17 cellular contexts compared by ENCODE assay signal in genomic region chr1:204435886-204436271, GRCh38. TPM values are rescaled to one million over a fixed set of nuclear protein-coding genes. Genes with fewer than 3 reads are reported as not detected.
DNase-seq lines count a peak whose midpoint lies in the region; ATAC-seq, FAIRE-seq and TF ChIP-seq lines count a peak whose summit lies in the region.
"Had no signal": no experiment of that assay in that cellular context is flagged by ENCODE, and none has a peak within 500 bp of the region (broad histone marks: within the 10 kb centered on the region; RNA-seq: fewer than 3 reads in every experiment).

No MANE protein-coding gene starts in this region.

- no peak for TF ChIP-seq RAD21 in A549 (conservative IDR thresholded peaks at IDR 0.05 in 1 of 2, IDR thresholded peaks at IDR 0.05 in 1 of 2)

- 96% methylated on average over 3 of the region's 3 CpGs for WGBS in A549 (ENCODE audit: missing lambda C conversion rate)
- 47 to 63% methylated on average over 3 of the region's 3 CpGs for WGBS in esophagus, 2 donors
- 95 to 97% methylated on average over 3 of the region's 3 CpGs for WGBS in sigmoid colon, 2 donors

- TF ChIP-seq POLR2A in A549 (IDR thresholded peaks at IDR 0.05; ENCODE audit: low read length) (no peak), sigmoid colon (IDR thresholded peaks at IDR 0.05) (no peak)

- H3K27me3 Mint-ChIP-seq in Calu3 (ENCODE audit: unreplicated experiment) = no peaks in the 10 kb centered on the region
- H3K27me3 Mint-ChIP-seq: naive B cell had no signal

- ATAC-seq in A549 (no peak), GM19397 (IDR thresholded peaks at IDR 0.05; ENCODE audit: unreplicated experiment) (no peak)
- ATAC-seq: foreskin keratinocyte, WTC11 had no signal

- H3K4me1 Mint-ChIP-seq in Calu3 (ENCODE audit: low read depth, unreplicated experiment) = peaks cover 36% of the 10 kb centered on the region
- H3K4me1 Mint-ChIP-seq: WTC11 had no signal

- H3K36me3 ChIP-seq in esophagus (ENCODE audit: control insufficient read depth in 2 of 2, insufficient read depth in 2 of 2, low read length in 1 of 2) (peaks cover 17 to 27% of the 10 kb centered on the region in 2 donors), sigmoid colon (peaks cover 8 to 26% (median 14%) of the 10 kb centered on the region in 4 donors)

- DNase-seq in A549 (ENCODE audit: low read depth in 1 of 2, low spot score in 1 of 2) = no peak
- peak; percentile 36 for DNase-seq in GM03348 (ENCODE audit: low spot score)
- DNase-seq in sigmoid colon = no peak
- no peak for DNase-seq in HT-29 (ENCODE audit: low spot score)
- no peak for DNase-seq in activated CD4-positive, CD25-positive, alpha-beta regulatory T cell (lab: John Stamatoyannopoulos, UW)
- DNase-seq in Calu3 = no peak
- DNase-seq: foreskin keratinocyte, GDM1, lower lobe of right lung, naive B cell, NCI-H187 treated with DMSO at 0.1 percent for 48 hours, SIG-M5, stomach had no signal

- H3K4me3 Mint-ChIP-seq in Calu3 (ENCODE audit: low read depth, unreplicated experiment) = no peak overlapping the region
- H3K4me3 Mint-ChIP-seq: naive B cell; T-helper 1 cell treated with Interleukin-12 subunit alpha and Interleukin-12 subunit beta and Interleukin-4 antibody, amounts not matched to agents 30 μg/mL and 1 μg/mL, for 36 hours; WTC11 had no signal

- H3K27ac ChIP-seq in A549 = peak overlapping the region; percentile 4 to 18; a peak in 2 of 6 replicates
- H3K27ac ChIP-seq in esophagus (ENCODE audit: low read depth in 2 of 2, low read length in 1 of 2) = peak overlapping the region; percentile 57 to 71
- H3K27ac ChIP-seq in sigmoid colon = peak overlapping the region; percentile 27 to 91 (median 88)
- H3K27ac ChIP-seq: foreskin keratinocyte, lower lobe of right lung had no signal

- intact Hi-C loops in sigmoid colon (cut with DNase I) = no loop called here
- intact Hi-C loops in Calu3 (cut with micrococcal nuclease; ENCODE audit: unreplicated experiment) = no loop called here

- H3K4me3 ChIP-seq in A549 (no peak overlapping the region), esophagus (ENCODE audit: low read depth in 1 of 2, low read length in 2 of 2) (no peak overlapping the region), sigmoid colon (no peak overlapping the region)
- H3K4me3 ChIP-seq: lower lobe of right lung, stomach had no signal

- H3K9me3 Mint-ChIP-seq in Calu3 (ENCODE audit: low read depth, unreplicated experiment) = no peaks in the 10 kb centered on the region
- H3K9me3 Mint-ChIP-seq: naive B cell; T-helper 1 cell treated with Interleukin-12 subunit alpha and Interleukin-12 subunit beta and Interleukin-4 antibody, amounts not matched to agents 30 μg/mL and 1 μg/mL, for 36 hours; WTC11 had no signal

- no peak for TF ChIP-seq EP300 in A549 (IDR thresholded peaks at IDR 0.05)
- no peak for TF ChIP-seq EP300 in sigmoid colon (IDR thresholded peaks at IDR 0.05)

- peaks cover 42% of the 10 kb centered on the region for H3K4me1 ChIP-seq in A549
- H3K4me1 ChIP-seq in esophagus (ENCODE audit: control insufficient read depth in 2 of 2, insufficient read depth in 2 of 2, low read length in 1 of 2) = peaks cover 0 to 12% of the 10 kb centered on the region in 2 donors
- peaks cover 0 to 80% (median 73%) of the 10 kb centered on the region in 4 donors for H3K4me1 ChIP-seq in sigmoid colon

- POLR2A ChIA-PET in A549 (lab: Yijun Ruan, JAX) = interaction anchor here (1.4 kb wide), 1 partner anchor 19 kb away, joined by 8 read pairs; no protein-coding TSS in a partner anchor

- no peak overlapping the region; the same call in 2 of the 3 replicates for H3K4me2 ChIP-seq in A549

- TF ChIP-seq CTCF in A549 (IDR thresholded peaks at IDR 0.05) (no peak), sigmoid colon (IDR thresholded peaks at IDR 0.05) (no peak), Calu3 (IDR thresholded peaks at IDR 0.05; ENCODE audit: unreplicated experiment) (no peak)

- H3K27ac Mint-ChIP-seq in Calu3 (ENCODE audit: unreplicated experiment) = no peak overlapping the region
- H3K27ac Mint-ChIP-seq: T-helper 1 cell treated with Interleukin-12 subunit alpha and Interleukin-12 subunit beta and Interleukin-4 antibody, amounts not matched to agents 30 μg/mL and 1 μg/mL, for 36 hours; WTC11 had no signal

- no peak for FAIRE-seq in A549 (lab: Jason Lieb, UNC)

- no peaks in the 10 kb centered on the region for H3K27me3 ChIP-seq in esophagus (ENCODE audit: control insufficient read depth in 1 of 2, insufficient read depth in 2 of 2, low read length in 2 of 2)
- no peaks in the 10 kb centered on the region for H3K27me3 ChIP-seq in sigmoid colon
- H3K27me3 ChIP-seq: foreskin keratinocyte, stomach had no signal

- no peaks in the 10 kb centered on the region for H3K36me3 Mint-ChIP-seq in Calu3 (ENCODE audit: insufficient read depth, unreplicated experiment)

- H3K9me3 ChIP-seq in A549 (no peaks in the 10 kb centered on the region), esophagus (ENCODE audit: control insufficient read depth in 2 of 2, insufficient read depth in 1 of 2, low read depth in 1 of 2, low read length in 1 of 2) (no peaks in the 10 kb centered on the region), sigmoid colon (no peaks in the 10 kb centered on the region)
- H3K9me3 ChIP-seq: lower lobe of right lung, stomach had no signal

- CTCF ChIA-PET in A549 (lab: Yijun Ruan, JAX) (interaction anchor here (0.8 to 19.8 kb wide), 7 partner anchors 8 to 371 kb away, joined by 3 to 448 read pairs (median 5); partner anchors contain the start of gene PIK3C2B), Calu3 (lab: Charles Lee) (interaction anchor here (0.9 kb wide), 2 partner anchors 50 to 67 kb away, joined by 3 to 5 read pairs; no protein-coding TSS in a partner anchor)

- BruUV-seq in Calu3 (replicated peaks; lab: Mats Ljungman, UMichigan) = no TSS peak

TF ChIP-seq in A549, 52 proteins besides CTCF, POLR2A, EP300 and RAD21 (continues in another document):
- TF ChIP-seq HDAC2 (IDR thresholded peaks at IDR 0.05) (no peak), CEBPB (IDR thresholded peaks at IDR 0.05) (no peak), ZC3H11A (IDR thresholded peaks at IDR 0.05) (no peak), HES2 (IDR thresholded peaks at IDR 0.05) (no peak), ESRRA (IDR thresholded peaks at IDR 0.05; ENCODE audit: borderline replicate concordance, low read length) (no peak), RARB (CRISPR knock-in tag; IDR thresholded peaks at IDR 0.05) (no peak), RFX5 (IDR thresholded peaks at IDR 0.05) (no peak), E2F6 (IDR thresholded peaks at IDR 0.05; ENCODE audit: borderline replicate concordance, low read depth) (no peak)
- TF ChIP-seq, protein P1, sequence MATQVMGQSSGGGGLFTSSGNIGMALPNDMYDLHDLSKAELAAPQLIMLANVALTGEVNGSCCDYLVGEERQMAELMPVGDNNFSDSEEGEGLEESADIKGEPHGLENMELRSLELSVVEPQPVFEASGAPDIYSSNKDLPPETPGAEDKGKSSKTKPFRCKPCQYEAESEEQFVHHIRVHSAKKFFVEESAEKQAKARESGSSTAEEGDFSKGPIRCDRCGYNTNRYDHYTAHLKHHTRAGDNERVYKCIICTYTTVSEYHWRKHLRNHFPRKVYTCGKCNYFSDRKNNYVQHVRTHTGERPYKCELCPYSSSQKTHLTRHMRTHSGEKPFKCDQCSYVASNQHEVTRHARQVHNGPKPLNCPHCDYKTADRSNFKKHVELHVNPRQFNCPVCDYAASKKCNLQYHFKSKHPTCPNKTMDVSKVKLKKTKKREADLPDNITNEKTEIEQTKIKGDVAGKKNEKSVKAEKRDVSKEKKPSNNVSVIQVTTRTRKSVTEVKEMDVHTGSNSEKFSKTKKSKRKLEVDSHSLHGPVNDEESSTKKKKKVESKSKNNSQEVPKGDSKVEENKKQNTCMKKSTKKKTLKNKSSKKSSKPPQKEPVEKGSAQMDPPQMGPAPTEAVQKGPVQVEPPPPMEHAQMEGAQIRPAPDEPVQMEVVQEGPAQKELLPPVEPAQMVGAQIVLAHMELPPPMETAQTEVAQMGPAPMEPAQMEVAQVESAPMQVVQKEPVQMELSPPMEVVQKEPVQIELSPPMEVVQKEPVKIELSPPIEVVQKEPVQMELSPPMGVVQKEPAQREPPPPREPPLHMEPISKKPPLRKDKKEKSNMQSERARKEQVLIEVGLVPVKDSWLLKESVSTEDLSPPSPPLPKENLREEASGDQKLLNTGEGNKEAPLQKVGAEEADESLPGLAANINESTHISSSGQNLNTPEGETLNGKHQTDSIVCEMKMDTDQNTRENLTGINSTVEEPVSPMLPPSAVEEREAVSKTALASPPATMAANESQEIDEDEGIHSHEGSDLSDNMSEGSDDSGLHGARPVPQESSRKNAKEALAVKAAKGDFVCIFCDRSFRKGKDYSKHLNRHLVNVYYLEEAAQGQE (IDR thresholded peaks at IDR 0.05) = no peak

RNA-seq across cellular contexts. Expression of gene PPP1R15B, which starts 24.3 kb away (rescaled TPM):
- polyA plus RNA-seq in A549 (2011; rRNA removed) (49.1 and 51.9 TPM in 2 replicates), A549 (2017; fragmentation: RNase III; extraction: RNeasy Plus Mini Kit Qiagen cat#74134 plus additional on column Dnase treatment) (26.9 to 27.8 TPM (median 27.2 TPM) in 3 replicates), esophagus (10 to 100 TPM; 14.1 to 15.7 TPM), sigmoid colon (10 to 100 TPM in 1 of 3 donors, 1 to 10 TPM in 2; 9.0 to 31.3 (median 9.5) TPM)
- 18.5 and 22.6 TPM in 2 replicates for polyA plus RNA-seq in A549 (2012; cell fraction: cytosol; rRNA removed)
- 17.7 and 22.8 TPM in 2 replicates for polyA plus RNA-seq in A549 (2012; cell fraction: nucleus; rRNA removed)
- polyA minus RNA-seq in A549 (2011; rRNA and poly(A)+ RNA removed) = 52.6 and 57.4 TPM in 2 replicates
- total RNA-seq in sigmoid colon (10 to 100 TPM; 40.0 to 44.7 (median 42.9) TPM), Calu3 (2022) (65.2 and 68.8 TPM in 2 replicates)
- total RNA-seq in HT-29 (2014; rRNA removed; shearing (Covaris generic)) = 32.6 and 40.7 TPM in 2 replicates

RNA-seq across cellular contexts. Expression of gene PIK3C2B, which starts 58.7 kb away (rescaled TPM):
- 9.2 and 13.0 TPM in 2 replicates for polyA plus RNA-seq in A549 (2011; rRNA removed)
- 10.0 and 12.9 TPM in 2 replicates for polyA plus RNA-seq in A549 (2012; cell fraction: cytosol; rRNA removed)
- polyA plus RNA-seq in A549 (2012; cell fraction: nucleus; rRNA removed) = 23.4 and 28.2 TPM in 2 replicates
- 9.0 to 9.7 TPM (median 9.4 TPM) in 3 replicates for polyA plus RNA-seq in A549 (2017; fragmentation: RNase III; extraction: RNeasy Plus Mini Kit Qiagen cat#74134 plus additional on column Dnase treatment)
- polyA minus RNA-seq in A549 (2011; rRNA and poly(A)+ RNA removed) = 25.3 and 29.0 TPM in 2 replicates
- 10 to 100 TPM in 1 of 2 donors, 1 to 10 TPM in 1; 7.8 to 14.2 TPM for polyA plus RNA-seq in esophagus
- total RNA-seq in sigmoid colon = 10 to 100 TPM in 3 of 4 donors, 1 to 10 TPM in 1; 9.2 to 29.9 (median 16.0) TPM
- 10 to 100 TPM; 11.4 to 47.6 (median 17.1) TPM for polyA plus RNA-seq in sigmoid colon
- 55.3 and 55.4 TPM in 2 replicates for total RNA-seq in HT-29 (2014; rRNA removed; shearing (Covaris generic))
- total RNA-seq in Calu3 (2022) = 24.4 and 33.9 TPM in 2 replicates

Comparison
In these comparisons a context has a peak if more than half of its experiments do, and no peak if none do; other contexts are left out.
1. H3K27ac ChIP-seq: peak in every context shown above with its lines; median percentile 88 in sigmoid colon; 64 in esophagus; 11 in A549.